8 cellular contexts compared by ENCODE assay signal in genomic region chr3:138173769-138174420, GRCh38. TPM values are rescaled to one million over a fixed set of nuclear protein-coding genes. Genes with fewer than 3 reads are reported as not detected.
DNase-seq lines count a peak whose midpoint lies in the region; ATAC-seq and TF ChIP-seq lines count a peak whose summit lies in the region.

No MANE protein-coding gene starts in this region.

- dilution Hi-C loops in mammary epithelial cell (cut with HindIII; ENCODE audit: low sequenced_read_pairs), result no loop called here

- peak overlapping the region; percentile 69 for H3K4me2 ChIP-seq in mammary epithelial cell (ENCODE audit: insufficient read depth, low read depth, low read length)

- H2AFZ ChIP-seq in mammary epithelial cell (ENCODE audit: low read depth, low read length), result peak overlapping the region; percentile 94

- no peaks in the 10 kb centered on the region for H3K9me3 Mint-ChIP-seq in Calu3 (ENCODE audit: low read depth, unreplicated experiment)

- H3K4me1 ChIP-seq in HUES48 (ENCODE audit: control insufficient read depth, insufficient read depth, low read length) (0 out of 2 replicates have a peak, but pooled peaks cover 2% of the 10 kb centered on the region), mammary epithelial cell (ENCODE audit: insufficient read depth, low read length) (peaks cover 3% of the 10 kb centered on the region), mucosa of stomach (ENCODE audit: control insufficient read depth, insufficient read depth, low read length) (no peaks in the 10 kb centered on the region)

- H3K9me3 ChIP-seq in HUES48 (ENCODE audit: control insufficient read depth, insufficient read depth, low read length) (no peaks in the 10 kb centered on the region), mammary epithelial cell (replicated peaks; ENCODE audit: insufficient read depth, low read length) (no peaks in the 10 kb centered on the region), mucosa of stomach (ENCODE audit: control insufficient read depth, low read length) (no peaks in the 10 kb centered on the region)

- peak overlapping the region; percentile 91 for H3K4me3 Mint-ChIP-seq in Calu3 (ENCODE audit: low read depth, unreplicated experiment)

- H3K4me3 ChIP-seq in HUES48 (ENCODE audit: low read depth, low read length) (peak overlapping the region; percentile 98), mammary epithelial cell (replicated peaks in 1 of 3; ENCODE audit: insufficient read depth in 1 of 3, low read depth in 2 of 3, low read length in 3 of 3) (peak overlapping the region; percentile 80 to 98 (median 81)), mucosa of stomach (ENCODE audit: low read length) (peak overlapping the region; percentile 83)

- no peaks in the 10 kb centered on the region for H3K27me3 Mint-ChIP-seq in Calu3 (ENCODE audit: unreplicated experiment)

- intact Hi-C loops in Calu3 (cut with micrococcal nuclease; ENCODE audit: unreplicated experiment), result no loop called here
- intact Hi-C loops in mammary epithelial cell (cut with micrococcal nuclease), result loop anchor here (2.0 kb wide), 2 partner anchors 59 to 105 kb away; partner anchors contain the start of gene DZIP1L

- peaks cover 19% of the 10 kb centered on the region for H3K4me1 Mint-ChIP-seq in Calu3 (ENCODE audit: low read depth, unreplicated experiment)

- WGBS in mammary epithelial cell (ENCODE audit: low coverage, missing lambda C conversion rate), result 28% methylated on average over 12 of the region's 13 CpGs

- H3K27ac ChIP-seq in HUES48 (ENCODE audit: low read depth, low read length) (peak overlapping the region; percentile 88), mammary epithelial cell (ENCODE audit: insufficient read depth, low read depth, low read length) (peak overlapping the region; percentile 56)

- no peaks in the 10 kb centered on the region for H4K20me1 ChIP-seq in mammary epithelial cell (ENCODE audit: insufficient read depth, low read length)

- H3K27me3 ChIP-seq in HUES48 (ENCODE audit: control insufficient read depth, insufficient read depth, low read length) (no peaks in the 10 kb centered on the region), mammary epithelial cell (ENCODE audit: insufficient read depth, low read length) (no peaks in the 10 kb centered on the region), mucosa of stomach (ENCODE audit: control insufficient read depth, insufficient read depth, low read length) (no peaks in the 10 kb centered on the region)

- peaks cover 31% of the 10 kb centered on the region for H3K79me2 ChIP-seq in mammary epithelial cell (ENCODE audit: insufficient read depth, low read length)

- BruUV-seq in Calu3 (replicated peaks; lab: Mats Ljungman, UMichigan) (TSS peak; percentile 33), mammary epithelial cell (replicated peaks; lab: Mats Ljungman, UMichigan) (no TSS peak)

- H3K36me3 ChIP-seq in HUES48 (ENCODE audit: control insufficient read depth, insufficient read depth, low read length), result peaks cover 42% of the 10 kb centered on the region
- peaks cover 8% of the 10 kb centered on the region for H3K36me3 ChIP-seq in mammary epithelial cell (ENCODE audit: insufficient read depth, low read length)
- H3K36me3 ChIP-seq in mucosa of stomach (ENCODE audit: control insufficient read depth, insufficient read depth, low read length), result no peaks in the 10 kb centered on the region

- CTCF ChIA-PET in Calu3 (lab: Charles Lee), result interaction anchor here (0.6 to 2.1 kb wide), 9 partner anchors 9 to 1292 kb away, joined by 3 to 20 read pairs (median 5); no protein-coding TSS in a partner anchor
- CTCF ChIA-PET in mammary epithelial cell (lab: Charles Lee; ENCODE audit: low non-redundant PET), result interaction anchor here (0.6 to 1.1 kb wide), 4 partner anchors 87 to 762 kb away, joined by 4 to 7 read pairs (median 4); no protein-coding TSS in a partner anchor

- no peak for TF ChIP-seq CTCF in Calu3 (IDR thresholded peaks at IDR 0.05; ENCODE audit: unreplicated experiment)
- TF ChIP-seq CTCF in mammary epithelial cell (conservative IDR thresholded peaks at IDR 0.05 in 1 of 2, IDR thresholded peaks at IDR 0.05 in 1 of 2; ENCODE audit: extremely low read depth in 1 of 2, insufficient read depth in 1 of 2, low read depth in 1 of 2, low read length in 2 of 2), result no peak

- H3K9ac ChIP-seq in HUES48 (ENCODE audit: low read depth, low read length) (peak overlapping the region; percentile 95), mammary epithelial cell (ENCODE audit: insufficient read depth, low read length) (peak overlapping the region; percentile 58), mucosa of stomach (ENCODE audit: low read length) (peak overlapping the region; percentile 68)

- peak overlapping the region; percentile 82 for H3K27ac Mint-ChIP-seq in Calu3 (ENCODE audit: unreplicated experiment)

- H3K36me3 Mint-ChIP-seq in Calu3 (ENCODE audit: insufficient read depth, unreplicated experiment), result peaks cover 31% of the 10 kb centered on the region

- ATAC-seq in GM19035 (IDR thresholded peaks at IDR 0.05; ENCODE audit: unreplicated experiment) (no peak), HG03439 (IDR thresholded peaks at IDR 0.05; ENCODE audit: unreplicated experiment) (no peak)

- in situ Hi-C loops in mammary epithelial cell (cut with MboI; ENCODE audit: low sequenced_read_pairs in 2 of 2), result no loop called here

- DNase-seq in Calu3 (peak; percentile 19), mammary epithelial cell (no peak), dermis blood vessel endothelial cell (no peak), occipital lobe (lab: John Stamatoyannopoulos, UW) (no peak)

RNA-seq across cellular contexts. Expression of gene DBR1, which starts 0.8 kb away (rescaled TPM):
- total RNA-seq in Calu3 (2022) (30.8 and 32.8 TPM in 2 replicates), mammary epithelial cell (10 to 100 TPM; 12.5 to 16.7 TPM), dermis blood vessel endothelial cell (16.0 and 18.5 TPM in 2 replicates), occipital lobe (38.8 TPM)
- polyA plus RNA-seq in mammary epithelial cell, result 11.2 TPM
- 6.6 TPM for polyA minus RNA-seq in mammary epithelial cell

RNA-seq across cellular contexts. Expression of gene ARMC8, which starts 13.2 kb away (rescaled TPM):
- total RNA-seq in Calu3 (2022), result 78.7 and 80.9 TPM in 2 replicates
- 10 to 100 TPM; 37.3 to 67.5 TPM for total RNA-seq in mammary epithelial cell
- 40.9 TPM for polyA plus RNA-seq in mammary epithelial cell
- polyA minus RNA-seq in mammary epithelial cell, result 225 TPM
- total RNA-seq in dermis blood vessel endothelial cell, result 54.5 and 59.6 TPM in 2 replicates
- total RNA-seq in occipital lobe, result 85.6 TPM

RNA-seq across cellular contexts. Expression of gene A4GNT, which starts 41.7 kb away (rescaled TPM):
- total RNA-seq in Calu3 (2022), result not detected in 2 replicates
- not detected for total RNA-seq in mammary epithelial cell
- not detected for polyA plus RNA-seq in mammary epithelial cell
- polyA minus RNA-seq in mammary epithelial cell, result not detected
- not detected in 2 replicates for total RNA-seq in dermis blood vessel endothelial cell
- total RNA-seq in occipital lobe, result not detected

RNA-seq across cellular contexts. Expression of gene DZIP1L, which starts 58.5 kb away (rescaled TPM):
- total RNA-seq in Calu3 (2022) (16.5 and 21.2 TPM in 2 replicates), mammary epithelial cell (10 to 100 TPM; 13.7 to 16.0 TPM), dermis blood vessel endothelial cell (2.4 and 4.6 TPM in 2 replicates), occipital lobe (9.2 TPM)
- 3.4 TPM for polyA plus RNA-seq in mammary epithelial cell
- not detected for polyA minus RNA-seq in mammary epithelial cell
